ENCODE assay signal across 21 cellular contexts in genomic region chr1:228304766-228305395, GRCh38.
DNase-seq lines count a peak whose midpoint lies in the region; ATAC-seq and TF ChIP-seq lines count a peak whose summit lies in the region.
"Had no signal": no experiment of that assay in that cellular context is flagged by ENCODE, and none has a peak within 500 bp of the region (broad histone marks: within the 10 kb centered on the region; RNA-seq: fewer than 3 reads in every experiment).

No MANE protein-coding gene starts in this region.

- no peaks in the 10 kb centered on the region for H3K36me3 ChIP-seq in upper lobe of right lung

- no peaks in the 10 kb centered on the region for H3K27me3 ChIP-seq in upper lobe of right lung

- H3K27ac ChIP-seq in upper lobe of right lung: no peak overlapping the region

- no peaks in the 10 kb centered on the region for H3K27me3 Mint-ChIP-seq in natural killer cell treated with Interleukin-12 subunit alpha and Interleukin-12 subunit beta and Interleukin-15 and Interleukin-18, amount 100 ng/mL, for 72 hours
- no peaks in the 10 kb centered on the region for H3K27me3 Mint-ChIP-seq in natural killer cell (ENCODE audit: low read depth in 2 of 2)
- H3K27me3 Mint-ChIP-seq in osteocyte (ENCODE audit: unreplicated experiment): no peaks in the 10 kb centered on the region
- H3K27me3 Mint-ChIP-seq: IgD-negative memory B cell had no signal

- H3K4me3 ChIP-seq in upper lobe of right lung: no peak overlapping the region

- no peaks in the 10 kb centered on the region for H3K4me1 ChIP-seq in upper lobe of right lung

- H3K27ac Mint-ChIP-seq in natural killer cell treated with Interleukin-12 subunit alpha and Interleukin-12 subunit beta and Interleukin-15 and Interleukin-18, amount 100 ng/mL, for 72 hours: no peak overlapping the region
- H3K27ac Mint-ChIP-seq in natural killer cell: no peak overlapping the region
- H3K27ac Mint-ChIP-seq in osteocyte (ENCODE audit: unreplicated experiment): no peak overlapping the region
- H3K27ac Mint-ChIP-seq: CD8-positive, alpha-beta T cell; IgD-negative memory B cell had no signal

- peak; percentile 47 for DNase-seq in activated effector memory CD4-positive, alpha-beta T cell treated with anti-CD3 and anti-CD28 coated beads, Interleukin-2, amount 50 U/mL, for 16 hours
- DNase-seq in activated effector memory CD4-positive, alpha-beta T cell treated with Interleukin-2 at 50 U/mL for 16 hours: no peak
- peak; percentile 52 for DNase-seq in natural killer cell treated with Interleukin-12 subunit alpha and Interleukin-12 subunit beta and Interleukin-15 and Interleukin-18, amount 100 ng/mL, for 72 hours (ENCODE audit: low spot score)
- DNase-seq in natural killer cell (no peak), osteocyte (ENCODE audit: extremely low spot score, unreplicated experiment) (peak; percentile 63), upper lobe of right lung (peak; percentile 40), NCI-H345 (lab: John Stamatoyannopoulos, UW) (no peak), HUDEP-2 (lab: John Stamatoyannopoulos, UW; ENCODE audit: unreplicated experiment in 76 of 76) (no peak)
- DNase-seq: AML-193; C1 segment of cervical spinal cord; CD8-positive, alpha-beta T cell; DND-41; MV-4-11; NCI-H1105 treated with DMSO at 0.1 percent for 48 hours; NCI-H2029 treated with DMSO at 0.1 percent for 48 hours; NCI-H226; NCI-H524; NCI-H774; NK-92 treated with Interleukin-12 subunit alpha and Interleukin-12 subunit beta, amount 100 ng/mL, for 24 hours had no signal

- intact Hi-C loops in natural killer cell (cut with micrococcal nuclease): no loop called here
- intact Hi-C loops in upper lobe of right lung (cut with DNase I): no loop called here

- H3K9me3 Mint-ChIP-seq in natural killer cell treated with Interleukin-12 subunit alpha and Interleukin-12 subunit beta and Interleukin-15 and Interleukin-18, amount 100 ng/mL, for 72 hours: peaks cover 24% of the 10 kb centered on the region
- H3K9me3 Mint-ChIP-seq in natural killer cell: peaks cover 13 to 16% of the 10 kb centered on the region in 2 donors
- H3K9me3 Mint-ChIP-seq in osteocyte (ENCODE audit: unreplicated experiment): peaks cover 19% of the 10 kb centered on the region

- no peak for ATAC-seq in natural killer cell treated with Interleukin-12 subunit alpha and Interleukin-12 subunit beta and Interleukin-15 and Interleukin-18, amount 100 ng/mL, for 72 hours
- ATAC-seq in natural killer cell (no peak), upper lobe of right lung (no peak)
- ATAC-seq: CD8-positive, alpha-beta T cell; Panc1 had no signal

- H3K9me3 ChIP-seq in upper lobe of right lung: peaks cover 12% of the 10 kb centered on the region

- TF ChIP-seq CTCF in natural killer cell (IDR thresholded peaks at IDR 0.05) (no peak), osteocyte (IDR thresholded peaks at IDR 0.05) (no peak), upper lobe of right lung (IDR thresholded peaks at IDR 0.05) (no peak)

- peaks cover 15% of the 10 kb centered on the region for H3K36me3 Mint-ChIP-seq in natural killer cell treated with Interleukin-12 subunit alpha and Interleukin-12 subunit beta and Interleukin-15 and Interleukin-18, amount 100 ng/mL, for 72 hours
- H3K36me3 Mint-ChIP-seq in natural killer cell: peaks cover 16% of the 10 kb centered on the region
- peaks cover 8% of the 10 kb centered on the region for H3K36me3 Mint-ChIP-seq in osteocyte (ENCODE audit: unreplicated experiment)

- no peak overlapping the region for H3K4me3 Mint-ChIP-seq in natural killer cell treated with Interleukin-12 subunit alpha and Interleukin-12 subunit beta and Interleukin-15 and Interleukin-18, amount 100 ng/mL, for 72 hours
- no peak overlapping the region for H3K4me3 Mint-ChIP-seq in natural killer cell
- H3K4me3 Mint-ChIP-seq in osteocyte (ENCODE audit: unreplicated experiment): no peak overlapping the region
- H3K4me3 Mint-ChIP-seq: CD8-positive, alpha-beta T cell; IgD-negative memory B cell had no signal

- no peaks in the 10 kb centered on the region for H3K4me1 Mint-ChIP-seq in natural killer cell treated with Interleukin-12 subunit alpha and Interleukin-12 subunit beta and Interleukin-15 and Interleukin-18, amount 100 ng/mL, for 72 hours (ENCODE audit: low read depth in 2 of 2)
- H3K4me1 Mint-ChIP-seq in natural killer cell (no peaks in the 10 kb centered on the region), osteocyte (ENCODE audit: unreplicated experiment) (no peaks in the 10 kb centered on the region)

Comparison
In these comparisons a context has a peak if more than half of its experiments do, and no peak if none do; other contexts are left out.
1. DNase-seq: peak in activated effector memory CD4-positive, alpha-beta T cell treated with anti-CD3 and anti-CD28 coated beads, Interleukin-2, amount 50 U/mL, for 16 hours (single experiment), natural killer cell treated with Interleukin-12 subunit alpha and Interleukin-12 subunit beta and Interleukin-15 and Interleukin-18, amount 100 ng/mL, for 72 hours (single experiment), osteocyte (single experiment) and upper lobe of right lung (single experiment); none in activated effector memory CD4-positive, alpha-beta T cell treated with Interleukin-2 at 50 U/mL for 16 hours (single experiment), natural killer cell (single experiment), NCI-H345 (single experiment) and HUDEP-2 (0 of 76).